ENCODE assay signal across 1 cellular context in the genomic region with DNA sequence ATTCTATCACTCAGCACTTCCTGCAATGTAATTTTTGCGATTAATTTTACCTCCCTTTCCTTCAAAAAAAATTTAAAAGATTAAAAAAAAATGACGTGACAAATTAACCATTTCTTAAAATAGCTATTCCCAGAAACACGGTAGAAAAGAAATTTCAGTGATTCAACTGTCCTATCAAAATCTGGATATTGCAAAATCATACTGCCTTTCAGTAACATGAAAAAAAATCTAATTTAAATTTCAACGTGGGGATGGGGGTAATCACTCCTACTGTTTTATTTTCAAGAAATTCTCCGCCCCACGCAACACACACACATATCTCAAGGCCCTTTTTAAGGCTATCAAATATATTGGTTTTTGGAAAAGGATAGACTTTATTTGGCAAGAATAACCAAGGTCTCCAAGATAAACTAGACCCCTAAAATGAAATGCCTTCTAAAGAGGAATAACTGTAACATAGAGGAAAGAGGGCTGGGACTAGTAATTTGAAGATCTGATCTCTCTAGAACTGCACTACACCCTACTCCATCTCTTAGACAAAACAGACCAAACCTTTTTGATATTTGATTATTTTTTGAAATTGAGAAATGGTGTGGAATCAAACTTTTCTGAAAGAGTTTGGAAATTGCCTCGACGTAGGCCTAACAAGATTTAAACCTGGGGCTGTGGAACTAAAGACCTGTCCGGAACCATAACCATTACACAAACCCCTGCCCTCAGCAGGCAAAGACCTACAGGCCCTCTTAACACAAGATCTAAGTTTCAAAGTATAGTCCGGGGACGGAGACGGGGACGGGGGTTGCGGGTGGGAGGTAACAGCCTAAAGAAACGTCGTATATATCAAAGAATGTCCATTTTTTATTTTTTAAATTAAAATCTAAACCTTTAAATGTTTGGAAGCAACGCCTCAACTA.
TF ChIP-seq lines count a peak whose summit lies in the region.

No MANE protein-coding gene starts in this region.

TF ChIP-seq in HCT116, 20 proteins besides CTCF, POLR2A, EP300 and RAD21:
- TF ChIP-seq, protein P1, sequence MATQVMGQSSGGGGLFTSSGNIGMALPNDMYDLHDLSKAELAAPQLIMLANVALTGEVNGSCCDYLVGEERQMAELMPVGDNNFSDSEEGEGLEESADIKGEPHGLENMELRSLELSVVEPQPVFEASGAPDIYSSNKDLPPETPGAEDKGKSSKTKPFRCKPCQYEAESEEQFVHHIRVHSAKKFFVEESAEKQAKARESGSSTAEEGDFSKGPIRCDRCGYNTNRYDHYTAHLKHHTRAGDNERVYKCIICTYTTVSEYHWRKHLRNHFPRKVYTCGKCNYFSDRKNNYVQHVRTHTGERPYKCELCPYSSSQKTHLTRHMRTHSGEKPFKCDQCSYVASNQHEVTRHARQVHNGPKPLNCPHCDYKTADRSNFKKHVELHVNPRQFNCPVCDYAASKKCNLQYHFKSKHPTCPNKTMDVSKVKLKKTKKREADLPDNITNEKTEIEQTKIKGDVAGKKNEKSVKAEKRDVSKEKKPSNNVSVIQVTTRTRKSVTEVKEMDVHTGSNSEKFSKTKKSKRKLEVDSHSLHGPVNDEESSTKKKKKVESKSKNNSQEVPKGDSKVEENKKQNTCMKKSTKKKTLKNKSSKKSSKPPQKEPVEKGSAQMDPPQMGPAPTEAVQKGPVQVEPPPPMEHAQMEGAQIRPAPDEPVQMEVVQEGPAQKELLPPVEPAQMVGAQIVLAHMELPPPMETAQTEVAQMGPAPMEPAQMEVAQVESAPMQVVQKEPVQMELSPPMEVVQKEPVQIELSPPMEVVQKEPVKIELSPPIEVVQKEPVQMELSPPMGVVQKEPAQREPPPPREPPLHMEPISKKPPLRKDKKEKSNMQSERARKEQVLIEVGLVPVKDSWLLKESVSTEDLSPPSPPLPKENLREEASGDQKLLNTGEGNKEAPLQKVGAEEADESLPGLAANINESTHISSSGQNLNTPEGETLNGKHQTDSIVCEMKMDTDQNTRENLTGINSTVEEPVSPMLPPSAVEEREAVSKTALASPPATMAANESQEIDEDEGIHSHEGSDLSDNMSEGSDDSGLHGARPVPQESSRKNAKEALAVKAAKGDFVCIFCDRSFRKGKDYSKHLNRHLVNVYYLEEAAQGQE (IDR thresholded peaks at IDR 0.05; ENCODE audit: low read depth), result no peak
- TF ChIP-seq FOSL1 (IDR thresholded peaks at IDR 0.05; ENCODE audit: low read depth) (no peak), SIN3A (IDR thresholded peaks at IDR 0.05; ENCODE audit: low read depth) (peak; percentile 23; the same call in 1 of the 2 replicates)
